18 cellular contexts compared by ENCODE assay signal in the genomic region with DNA sequence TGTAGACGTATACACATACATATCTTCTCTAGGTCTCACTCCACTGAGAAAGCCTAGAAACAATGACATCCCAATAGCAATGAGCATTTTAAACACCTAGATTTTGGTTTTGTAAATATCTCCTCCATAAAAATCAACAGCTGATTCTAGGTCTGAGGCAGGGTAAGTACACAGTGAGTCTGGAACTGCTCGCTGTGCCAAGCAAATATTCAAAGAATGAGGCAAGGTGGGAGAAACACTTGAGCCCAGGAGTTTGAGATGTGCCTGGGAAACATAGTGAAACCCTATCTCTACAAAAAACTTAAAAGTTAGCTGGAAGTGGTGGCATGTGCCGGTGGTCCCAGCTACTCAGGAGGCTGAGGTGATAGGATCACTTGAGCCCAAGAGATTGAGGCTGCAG. TPM values are rescaled to one million over a fixed set of nuclear protein-coding genes. Genes with fewer than 3 reads are reported as not detected.
DNase-seq lines count a peak whose midpoint lies in the region; ATAC-seq and TF ChIP-seq lines count a peak whose summit lies in the region.
"Had no signal": no experiment of that assay in that cellular context is flagged by ENCODE, and none has a peak within 500 bp of the region (broad histone marks: within the 10 kb centered on the region; RNA-seq: fewer than 3 reads in every experiment).

No MANE protein-coding gene starts in this region.

- H3K4me3 ChIP-seq in IMR-90 (ENCODE audit: insufficient read depth, low read depth, low read length) (no peak overlapping the region), trophoblast cell (ENCODE audit: low read depth, low read length) (no peak overlapping the region)
- H3K4me3 ChIP-seq: A549; BLaER1 treated with 17β-estradiol and CSF1 and Interleukin-3, amounts not matched to agents 10 nM and 100 nM had no signal

- H3K4me1 ChIP-seq in IMR-90 (ENCODE audit: control insufficient read depth, insufficient read depth, low read length) (peaks cover 9% of the 10 kb centered on the region), trophoblast cell (ENCODE audit: control insufficient read depth in 1 of 2, insufficient read depth in 2 of 2, low read length in 2 of 2) (peaks cover 10 to 17% of the 10 kb centered on the region in 2 experiments)
- H3K4me1 ChIP-seq: BLaER1 treated with 17β-estradiol and CSF1 and Interleukin-3, amounts not matched to agents 10 nM and 100 nM had no signal

- BruUV-seq in IMR-90 (replicated peaks; lab: Mats Ljungman, UMichigan) = no TSS peak

- H3K79me1 ChIP-seq in IMR-90 (ENCODE audit: low read depth in 1 of 2, low read length in 2 of 2) (no peaks in the 10 kb centered on the region), trophoblast cell (ENCODE audit: low read length) (peaks cover 17% of the 10 kb centered on the region)

- H3K9me1 ChIP-seq in IMR-90 (ENCODE audit: insufficient read depth, low read length) = peaks cover 9% of the 10 kb centered on the region

- POLR2A ChIA-PET in IMR-90 (lab: Charles Lee; ENCODE audit: unreplicated experiment) = no interaction called here

- no peaks in the 10 kb centered on the region for H3K36me3 Mint-ChIP-seq in mesothelial cell of epicardium
- H3K36me3 Mint-ChIP-seq: CD8-positive, alpha-beta T cell had no signal

- H3K9me3 ChIP-seq in IMR-90 (ENCODE audit: control insufficient read depth, insufficient read depth, low read length) (no peaks in the 10 kb centered on the region), trophoblast cell (ENCODE audit: insufficient read depth, low read depth, low read length) (peaks cover 1% of the 10 kb centered on the region)
- H3K9me3 ChIP-seq: A549; BLaER1 treated with 17β-estradiol and CSF1 and Interleukin-3, amounts not matched to agents 10 nM and 100 nM; Caco-2 had no signal

- H3K4me1 Mint-ChIP-seq in mesothelial cell of epicardium = peaks cover 6% of the 10 kb centered on the region
- H3K4me1 Mint-ChIP-seq: B cell had no signal

- H3K27me3 ChIP-seq in IMR-90 (ENCODE audit: control insufficient read depth, insufficient read depth, low read length) (no peaks in the 10 kb centered on the region), trophoblast cell (ENCODE audit: insufficient read depth, low read length) (no peaks in the 10 kb centered on the region)
- H3K27me3 ChIP-seq: BLaER1 treated with 17β-estradiol and CSF1 and Interleukin-3, amounts not matched to agents 10 nM and 100 nM had no signal

- intact Hi-C loops in IMR-90 (cut with micrococcal nuclease) = loop anchor here (5.0 kb wide), 1 partner anchor 51 kb away; no protein-coding TSS in a partner anchor

- no peak overlapping the region for H4K12ac ChIP-seq in trophoblast cell (ENCODE audit: low read depth, low read length)

- peaks cover 4% of the 10 kb centered on the region for H3K9me3 Mint-ChIP-seq in mesothelial cell of epicardium
- H3K9me3 Mint-ChIP-seq: CD4-positive, alpha-beta T cell; CD8-positive, alpha-beta T cell had no signal

- H3K27me3 Mint-ChIP-seq in mesothelial cell of epicardium (ENCODE audit: low read depth) = no peaks in the 10 kb centered on the region
- H3K27me3 Mint-ChIP-seq: CD4-positive, alpha-beta T cell had no signal

- dilution Hi-C loops in IMR-90 (cut with HindIII; ENCODE audit: low sequenced_read_pairs, unreplicated experiment) = no loop called here

- H3K4ac ChIP-seq in IMR-90 (ENCODE audit: low read depth, low read length) = peak overlapping the region; percentile 33
- H3K4ac ChIP-seq in trophoblast cell (ENCODE audit: low read depth, low read length) = no peak overlapping the region

- WGBS in IMR-90 (ENCODE audit: extremely low coverage in 2 of 2, insufficient read length in 1 of 2), 2 experiments = no CpG with 5 or more reads among the region's 3 CpGs
- no CpG with 5 or more reads among the region's 3 CpGs for WGBS in trophoblast cell (ENCODE audit: extremely low coverage, insufficient coverage, insufficient read length)

- H3K9ac ChIP-seq in IMR-90 (ENCODE audit: low read depth, low read length) (no peak overlapping the region), trophoblast cell (ENCODE audit: low read length) (no peak overlapping the region)
- H3K9ac ChIP-seq: BLaER1 treated with 17β-estradiol and CSF1 and Interleukin-3, amounts not matched to agents 10 nM and 100 nM had no signal

- in situ Hi-C loops in IMR-90 (cut with MboI; ENCODE audit: low sequenced_read_pairs) = no loop called here

- peak overlapping the region; percentile 6 for H3K27ac Mint-ChIP-seq in mesothelial cell of epicardium
- H3K27ac Mint-ChIP-seq: B cell; CD4-positive, alpha-beta T cell; CD8-positive, alpha-beta T cell had no signal

- no peak for TF ChIP-seq POLR2A in IMR-90 (IDR thresholded peaks at IDR 0.05; ENCODE audit: low read depth, low read length)

- H4K8ac ChIP-seq in IMR-90 (ENCODE audit: low read depth in 2 of 2, low read length in 2 of 2) (peak overlapping the region in 1 of 2 experiments; percentile 15; a peak in 2 of 4 replicates), trophoblast cell (ENCODE audit: low read depth, low read length) (no peak overlapping the region)

- H4K5ac ChIP-seq in IMR-90 (ENCODE audit: low read depth, low read length) = peak overlapping the region; percentile 24; the same call in 1 of the 2 replicates

- peak overlapping the region; percentile 38; the same call in 1 of the 2 replicates for H2BK20ac ChIP-seq in IMR-90 (ENCODE audit: low read depth, low read length)

- no peak overlapping the region for H2BK5ac ChIP-seq in IMR-90 (ENCODE audit: low read depth, low read length, poor library complexity, severe bottlenecking)
- H2BK5ac ChIP-seq in trophoblast cell (ENCODE audit: low read depth, low read length, poor library complexity) = no peak overlapping the region

- H3K27ac ChIP-seq in IMR-90 (ENCODE audit: insufficient read depth, low read length) (no peak overlapping the region), trophoblast cell (ENCODE audit: low read depth, low read length) (peak overlapping the region; percentile 44)
- H3K27ac ChIP-seq: BLaER1 treated with 17β-estradiol and CSF1 and Interleukin-3, amounts not matched to agents 10 nM and 100 nM; C4-2B had no signal

- H3K23ac ChIP-seq in IMR-90 (ENCODE audit: low read depth, low read length) (no peak overlapping the region), trophoblast cell (ENCODE audit: low read length) (no peak overlapping the region)

- H2BK120ac ChIP-seq in IMR-90 (ENCODE audit: low read depth, low read length) = peak overlapping the region; percentile 39; the same call in 1 of the 2 replicates
- no peak overlapping the region for H2BK120ac ChIP-seq in trophoblast cell (ENCODE audit: insufficient read depth, low read length, poor library complexity)

- TF ChIP-seq CTCF in IMR-90 (conservative IDR thresholded peaks at IDR 0.05; ENCODE audit: low read depth, low read length) (no peak), mesothelial cell of epicardium (IDR thresholded peaks at IDR 0.05; ENCODE audit: unreplicated experiment) (no peak)

- peak overlapping the region; percentile 45 for H3K14ac ChIP-seq in IMR-90 (replicated peaks; ENCODE audit: low read depth, low read length)
- no peak overlapping the region for H3K14ac ChIP-seq in trophoblast cell (ENCODE audit: low read length)

- H3K36me3 ChIP-seq in IMR-90 (ENCODE audit: control insufficient read depth, insufficient read depth, low read length) = no peaks in the 10 kb centered on the region
- H3K36me3 ChIP-seq in trophoblast cell (ENCODE audit: control insufficient read depth in 1 of 2, insufficient read depth in 2 of 2, low read length in 2 of 2) = peaks cover 6 to 7% of the 10 kb centered on the region in 2 experiments
- H3K36me3 ChIP-seq: BLaER1 treated with 17β-estradiol and CSF1 and Interleukin-3, amounts not matched to agents 10 nM and 100 nM had no signal

- H3K56ac ChIP-seq in IMR-90 (ENCODE audit: extremely low read depth, insufficient read depth, low read length) = no peak overlapping the region

- DNase-seq in IMR-90 (no peak), islet precursor cell (peak; percentile 71), mesothelial cell of epicardium (ENCODE audit: low spot score in 2 of 2, unreplicated experiment in 2 of 2) (no peak), trophoblast cell (peak in 1 of 2 donors; percentile 17), 8988T (no peak)
- no peak for DNase-seq in effector CD4-positive, alpha-beta T cell
- DNase-seq: AML-193; Caco-2; Calu3; CD4-positive, alpha-beta T cell; CD8-positive, alpha-beta T cell; DMS79 treated with DMSO at 0.1 percent for 48 hours; GF-D8 had no signal

- TF ChIP-seq RAD21 in IMR-90 (IDR thresholded peaks at IDR 0.05; ENCODE audit: low read length) = no peak

- no peak overlapping the region for H4K91ac ChIP-seq in IMR-90 (ENCODE audit: insufficient read depth, low read depth, low read length)
- no peak overlapping the region for H4K91ac ChIP-seq in trophoblast cell (ENCODE audit: low read depth, low read length)

- peak overlapping the region; percentile 11; the same call in 1 of the 2 replicates for H3K18ac ChIP-seq in IMR-90 (ENCODE audit: low read depth, low read length)
- H3K18ac ChIP-seq in trophoblast cell (ENCODE audit: low read length) = no peak overlapping the region

- H3K4me2 ChIP-seq in IMR-90 (ENCODE audit: low read depth, low read length) (no peak overlapping the region), trophoblast cell (ENCODE audit: low read length) (no peak overlapping the region)
- H3K4me2 ChIP-seq: A549; BLaER1 treated with 17β-estradiol and CSF1 and Interleukin-3, amounts not matched to agents 10 nM and 100 nM had no signal

- H2BK15ac ChIP-seq in IMR-90 (ENCODE audit: low read depth, low read length) = peak overlapping the region; percentile 38; the same call in 1 of the 3 replicates

- H2AK5ac ChIP-seq in IMR-90 (ENCODE audit: low read depth, low read length) (peak overlapping the region; percentile 56), trophoblast cell (ENCODE audit: low read length) (no peak overlapping the region)

- no peak overlapping the region for H2AK9ac ChIP-seq in IMR-90 (replicated peaks; ENCODE audit: low read depth, low read length, poor library complexity)

- H3K79me2 ChIP-seq in trophoblast cell (ENCODE audit: control insufficient read depth, insufficient read depth, low read length, poor library complexity) = peaks cover 5% of the 10 kb centered on the region

- no peak for ATAC-seq in IMR-90 (ENCODE audit: low read depth)
- ATAC-seq in GM19395 (IDR thresholded peaks at IDR 0.05; ENCODE audit: unreplicated experiment) = no peak
- ATAC-seq: A549; CD8-positive, alpha-beta T cell had no signal

- no peak overlapping the region for H2BK12ac ChIP-seq in trophoblast cell (ENCODE audit: low read length)

- no peaks in the 10 kb centered on the region for H4K20me1 ChIP-seq in IMR-90 (ENCODE audit: insufficient read depth, low read length)
- H4K20me1 ChIP-seq: BLaER1 treated with 17β-estradiol and CSF1 and Interleukin-3, amounts not matched to agents 10 nM and 100 nM had no signal

- H2AFZ ChIP-seq in IMR-90 (replicated peaks; ENCODE audit: low read length, poor library complexity) (no peak overlapping the region), trophoblast cell (ENCODE audit: insufficient read depth, low read length, poor library complexity) (no peak overlapping the region)

- H3K4me3 Mint-ChIP-seq in mesothelial cell of epicardium = no peak overlapping the region
- H3K4me3 Mint-ChIP-seq: B cell; CD4-positive, alpha-beta T cell; CD8-positive, alpha-beta T cell had no signal

- CTCF ChIA-PET in IMR-90 (lab: Yijun Ruan, JAX) = interaction anchor here (0.6 to 0.7 kb wide), 3 partner anchors 10 to 511 kb away, joined by 3 to 4 read pairs (median 4); no protein-coding TSS in a partner anchor

RNA-seq across cellular contexts. Expression of a gene that starts 22.2 kb away (rescaled TPM):
- total RNA-seq in IMR-90 (2012; rRNA removed) (1.1 and 1.4 TPM in 2 replicates), mesothelial cell of epicardium (0.82 to 0.92 TPM (median 0.86 TPM) in 3 replicates)
- polyA plus RNA-seq in IMR-90 (2012; rRNA removed) = 0.27 and 0.50 TPM in 2 replicates
- 0.14 and 0.22 TPM in 2 replicates for polyA plus RNA-seq in IMR-90 (2012; cell fraction: cytosol; rRNA removed)
- polyA plus RNA-seq in IMR-90 (2012; cell fraction: nucleus; rRNA removed; ENCODE audit: low replicate concordance) = 0.15 and 0.34 TPM in 2 replicates
- polyA plus RNA-seq in trophoblast cell (2013) = 35.7 and 36.7 TPM in 2 replicates
- total RNA-seq: B cell; CD4-positive, alpha-beta T cell had no signal
